Comparison of ENCODE assay signal across 13 cellular contexts in genomic region chrX:19563746-19564145, GRCh38. TPM values are rescaled to one million over a fixed set of nuclear protein-coding genes. Genes with fewer than 3 reads are reported as not detected.
DNase-seq lines count a peak whose midpoint lies in the region; ATAC-seq, FAIRE-seq and TF ChIP-seq lines count a peak whose summit lies in the region.
"Had no signal": no experiment of that assay in that cellular context is flagged by ENCODE, and none has a peak within 500 bp of the region (broad histone marks: within the 10 kb centered on the region; RNA-seq: fewer than 3 reads in every experiment).

No MANE protein-coding gene starts in this region.

- DNase-seq in activated T-helper 1 cell treated with anti-CD3 and anti-CD28 coated beads, Interleukin-12 subunit alpha, Interleukin-12 subunit beta, Interleukin-2, Interleukin-4 antibody, amounts not matched to agents 30 ng/mL and 10 ng/mL and 1 ng/mL, durations not matched to agents 14 hours and 24 hours and 36 hours (ENCODE audit: low spot score) = no peak
- DNase-seq in hippocampal formation (lab: John Stamatoyannopoulos, UW) (no peak), D721Med (ENCODE audit: insufficient read length, low spot score) (no peak), DMS153 (lab: John Stamatoyannopoulos, UW) (no peak)
- DNase-seq: activated T-cell treated with anti-CD3 and anti-CD28 coated beads, Interleukin-2, amount 50 U/mL, for 4 hours; HCEC 1CT; NCI-H2081 treated with DMSO at 0.1 percent for 48 hours; uterus had no signal

- H3K9me3 Mint-ChIP-seq in activated T-helper 1 cell treated with anti-CD3 and anti-CD28 coated beads, Interleukin-12 subunit alpha, Interleukin-12 subunit beta, Interleukin-2, Interleukin-4 antibody, amounts not matched to agents 30 ng/mL and 10 ng/mL and 1 ng/mL, durations not matched to agents 14 hours and 24 hours and 36 hours = no peaks in the 10 kb centered on the region
- H3K9me3 Mint-ChIP-seq: activated T-cell treated with anti-CD3 and anti-CD28 coated beads, Interleukin-2, amount 50 U/mL, for 4 hours had no signal

- H3K27ac Mint-ChIP-seq in activated T-helper 1 cell treated with anti-CD3 and anti-CD28 coated beads, Interleukin-12 subunit alpha, Interleukin-12 subunit beta, Interleukin-2, Interleukin-4 antibody, amounts not matched to agents 30 ng/mL and 10 ng/mL and 1 ng/mL, durations not matched to agents 14 hours and 24 hours and 36 hours = peak overlapping the region; percentile 50

- no peak overlapping the region for H3K4me3 Mint-ChIP-seq in activated T-helper 1 cell treated with anti-CD3 and anti-CD28 coated beads, Interleukin-12 subunit alpha, Interleukin-12 subunit beta, Interleukin-2, Interleukin-4 antibody, amounts not matched to agents 30 ng/mL and 10 ng/mL and 1 ng/mL, durations not matched to agents 14 hours and 24 hours and 36 hours
- H3K4me3 Mint-ChIP-seq: activated T-cell treated with anti-CD3 and anti-CD28 coated beads, Interleukin-2, amount 50 U/mL, for 4 hours had no signal

- peaks cover 20% of the 10 kb centered on the region for H3K36me3 Mint-ChIP-seq in activated T-helper 1 cell treated with anti-CD3 and anti-CD28 coated beads, Interleukin-12 subunit alpha, Interleukin-12 subunit beta, Interleukin-2, Interleukin-4 antibody, amounts not matched to agents 30 ng/mL and 10 ng/mL and 1 ng/mL, durations not matched to agents 14 hours and 24 hours and 36 hours (ENCODE audit: low read depth)

- H3K4me1 Mint-ChIP-seq in activated T-helper 1 cell treated with anti-CD3 and anti-CD28 coated beads, Interleukin-12 subunit alpha, Interleukin-12 subunit beta, Interleukin-2, Interleukin-4 antibody, amounts not matched to agents 30 ng/mL and 10 ng/mL and 1 ng/mL, durations not matched to agents 14 hours and 24 hours and 36 hours (ENCODE audit: low read depth) = peaks cover 30% of the 10 kb centered on the region

- TF ChIP-seq CTCF in D721Med (IDR thresholded peaks at IDR 0.05; ENCODE audit: insufficient read depth, missing control alignments) = no peak

- no peaks in the 10 kb centered on the region for H3K27me3 Mint-ChIP-seq in activated T-helper 1 cell treated with anti-CD3 and anti-CD28 coated beads, Interleukin-12 subunit alpha, Interleukin-12 subunit beta, Interleukin-2, Interleukin-4 antibody, amounts not matched to agents 30 ng/mL and 10 ng/mL and 1 ng/mL, durations not matched to agents 14 hours and 24 hours and 36 hours (ENCODE audit: insufficient read depth)

- ATAC-seq in GM18519 (IDR thresholded peaks at IDR 0.05; ENCODE audit: low FRiP score, unreplicated experiment) (peak; percentile 38), GM19395 (IDR thresholded peaks at IDR 0.05; ENCODE audit: unreplicated experiment) (peak; percentile 48), HG03039 (IDR thresholded peaks at IDR 0.05; ENCODE audit: unreplicated experiment) (peak; percentile 24)
- ATAC-seq: activated T-cell treated with anti-CD3 and anti-CD28 coated beads, Interleukin-2, amount 50 U/mL, for 4 hours; Panc1 had no signal

- intact Hi-C loops in activated T-helper 1 cell treated with anti-CD3 and anti-CD28 coated beads, Interleukin-12 subunit alpha, Interleukin-12 subunit beta, Interleukin-2, Interleukin-4 antibody, amounts not matched to agents 30 ng/mL and 10 ng/mL and 1 ng/mL, durations not matched to agents 14 hours and 24 hours and 36 hours (cut with micrococcal nuclease) = no loop called here

- no peak for FAIRE-seq in D721Med (lab: Jason Lieb, UNC)

RNA-seq across cellular contexts. Expression of gene MAP3K15, which starts 48.4 kb away (rescaled TPM):
- total RNA-seq in activated T-helper 1 cell treated with anti-CD3 and anti-CD28 coated beads, Interleukin-12 subunit alpha, Interleukin-12 subunit beta, Interleukin-2, Interleukin-4 antibody, amounts not matched to agents 30 ng/mL and 10 ng/mL and 1 ng/mL, durations not matched to agents 14 hours and 24 hours and 36 hours = 0.10 and 0.18 TPM in 2 replicates
- total RNA-seq: HT-29 had no signal
